6 cellular contexts compared by ENCODE assay signal in the genomic region with DNA sequence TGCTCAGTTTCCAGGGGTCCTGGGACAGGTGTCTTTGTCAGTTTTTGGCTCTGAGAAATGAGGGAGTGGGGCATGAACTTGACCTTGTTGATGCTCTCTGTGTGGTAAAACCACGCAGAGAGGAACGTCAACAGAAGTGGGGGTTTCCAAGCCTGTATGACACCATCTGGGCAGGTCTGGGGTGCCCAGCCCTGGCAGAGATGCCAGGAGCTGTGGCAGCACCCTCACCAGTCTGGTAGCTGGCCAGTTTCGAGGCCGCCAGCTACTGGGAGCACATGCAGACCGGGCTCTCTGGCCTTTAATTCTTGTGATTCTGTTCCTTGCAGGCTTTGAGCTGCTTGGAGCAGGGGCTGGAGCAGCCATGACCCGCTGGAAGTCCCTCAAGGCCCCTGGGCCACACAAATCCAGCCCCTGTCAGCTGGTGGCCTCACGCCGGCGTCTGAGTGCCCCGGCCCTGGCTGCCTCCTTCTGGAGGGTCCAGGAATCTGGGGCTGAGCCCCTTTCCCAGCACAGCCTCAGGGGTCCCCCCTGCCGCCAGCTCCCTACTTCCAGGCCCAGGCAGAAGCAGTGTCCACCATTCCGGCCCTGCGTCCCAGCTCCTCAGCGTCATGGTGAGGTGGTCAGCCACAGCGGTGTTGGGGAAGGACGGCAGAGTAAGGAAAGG. TPM values are rescaled to one million over a fixed set of nuclear protein-coding genes. Genes with fewer than 3 reads are reported as not detected.
"Had no signal": no experiment of that assay in that cellular context is flagged by ENCODE, and none has a peak within 500 bp of the region (broad histone marks: within the 10 kb centered on the region; RNA-seq: fewer than 3 reads in every experiment).

No MANE protein-coding gene starts in this region.

RNA-seq across cellular contexts. Expression of a gene that starts 7.4 kb away (rescaled TPM):
- total RNA-seq: HepG2, HT1080, IMR-90, MCF 10A, Right ventricle myocardium inferior, SJSA1 had no signal
- polyA plus RNA-seq: HepG2, IMR-90 had no signal
